ENCODE assay signal across 13 cellular contexts in genomic region chr1:36142121-36142520, GRCh38. TPM values are rescaled to one million over a fixed set of nuclear protein-coding genes. Genes with fewer than 3 reads are reported as not detected.
A peak's percentile ranks its signal among the peaks of the same experiment; 100 is the strongest.
DNase-seq lines count a peak whose midpoint lies in the region; ATAC-seq and TF ChIP-seq lines count a peak whose summit lies in the region.
"Had no signal": no experiment of that assay in that cellular context is flagged by ENCODE, and none has a peak within 500 bp of the region (broad histone marks: within the 10 kb centered on the region; RNA-seq: fewer than 3 reads in every experiment).

No MANE protein-coding gene starts in this region.

- no peaks in the 10 kb centered on the region for H3K9me3 ChIP-seq in thoracic aorta

- no peaks in the 10 kb centered on the region for H3K27me3 ChIP-seq in thoracic aorta (replicated peaks; ENCODE audit: insufficient read depth)

- TF ChIP-seq CTCF in thoracic aorta (IDR thresholded peaks at IDR 0.05) = no peak

- ATAC-seq in thoracic aorta (ENCODE audit: insufficient number of reproducible peaks, low FRiP score, low read depth) (no peak), GM19351 (IDR thresholded peaks at IDR 0.05; ENCODE audit: unreplicated experiment) (no peak)

- peaks cover 48% of the 10 kb centered on the region for H3K4me1 Mint-ChIP-seq in activated naive CD4-positive, alpha-beta T cell treated with anti-CD3 and anti-CD28 coated beads, Interleukin-2, amount 50 U/mL, for 24 hours
- H3K4me1 Mint-ChIP-seq in activated naive CD4-positive, alpha-beta T cell treated with anti-CD3 and anti-CD28 coated beads for 36 hours (ENCODE audit: low read depth) = peaks cover 43% of the 10 kb centered on the region

- intact Hi-C loops in activated naive CD4-positive, alpha-beta T cell treated with anti-CD3 and anti-CD28 coated beads for 36 hours (cut with micrococcal nuclease) = no loop called here
- intact Hi-C loops in posterior cingulate gyrus (cut with DNase I) = no loop called here

- no peaks in the 10 kb centered on the region for H3K36me3 Mint-ChIP-seq in activated naive CD4-positive, alpha-beta T cell treated with anti-CD3 and anti-CD28 coated beads, Interleukin-2, amount 50 U/mL, for 24 hours
- H3K36me3 Mint-ChIP-seq in activated naive CD4-positive, alpha-beta T cell treated with anti-CD3 and anti-CD28 coated beads for 36 hours (ENCODE audit: low read depth) = peaks cover 1% of the 10 kb centered on the region

- no peak overlapping the region for H3K4me3 Mint-ChIP-seq in activated naive CD4-positive, alpha-beta T cell treated with anti-CD3 and anti-CD28 coated beads, Interleukin-2, amount 50 U/mL, for 24 hours
- no peak overlapping the region for H3K4me3 Mint-ChIP-seq in activated naive CD4-positive, alpha-beta T cell treated with anti-CD3 and anti-CD28 coated beads for 36 hours
- H3K4me3 Mint-ChIP-seq: immature natural killer cell had no signal

- peaks cover 18 to 27% of the 10 kb centered on the region in 2 donors for H3K4me1 ChIP-seq in thoracic aorta (ENCODE audit: control insufficient read depth in 1 of 2, low read depth in 2 of 2)

- no peaks in the 10 kb centered on the region for H3K27me3 Mint-ChIP-seq in activated naive CD4-positive, alpha-beta T cell treated with anti-CD3 and anti-CD28 coated beads, Interleukin-2, amount 50 U/mL, for 24 hours
- H3K27me3 Mint-ChIP-seq in activated naive CD4-positive, alpha-beta T cell treated with anti-CD3 and anti-CD28 coated beads for 36 hours (ENCODE audit: low read depth) = no peaks in the 10 kb centered on the region
- H3K27me3 Mint-ChIP-seq: progenitor cell of endocrine pancreas had no signal

- no peaks in the 10 kb centered on the region for H3K9me3 Mint-ChIP-seq in activated naive CD4-positive, alpha-beta T cell treated with anti-CD3 and anti-CD28 coated beads, Interleukin-2, amount 50 U/mL, for 24 hours
- no peaks in the 10 kb centered on the region for H3K9me3 Mint-ChIP-seq in activated naive CD4-positive, alpha-beta T cell treated with anti-CD3 and anti-CD28 coated beads for 36 hours
- H3K9me3 Mint-ChIP-seq: immature natural killer cell had no signal

- CTCF ChIA-PET in activated naive CD4-positive, alpha-beta T cell treated with anti-CD3 and anti-CD28 coated beads for 36 hours (lab: Charles Lee) = interaction anchor here (0.6 to 1.9 kb wide), 3 partner anchors 40 to 47 kb away, joined by 3 to 4 read pairs (median 3); no protein-coding TSS in a partner anchor

- H3K27ac Mint-ChIP-seq in activated naive CD4-positive, alpha-beta T cell treated with anti-CD3 and anti-CD28 coated beads, Interleukin-2, amount 50 U/mL, for 24 hours = peak overlapping the region; percentile 23
- no peak overlapping the region for H3K27ac Mint-ChIP-seq in activated naive CD4-positive, alpha-beta T cell treated with anti-CD3 and anti-CD28 coated beads for 36 hours
- H3K27ac Mint-ChIP-seq: immature natural killer cell had no signal

- H3K4me3 ChIP-seq in thoracic aorta = no peak overlapping the region

- no peak for DNase-seq in activated naive CD4-positive, alpha-beta T cell treated with anti-CD3 and anti-CD28 coated beads for 36 hours
- DNase-seq in NCI-H446 treated with DMSO at 0.1 percent for 48 hours (lab: John Stamatoyannopoulos, UW) (peak; percentile 99), epidermal melanocyte (ENCODE audit: insufficient read length, low spot score) (peak; percentile 63), thoracic aorta (ENCODE audit: low spot score) (no peak), posterior cingulate gyrus (no peak)
- DNase-seq in stimulated activated CD4-positive, alpha-beta T cell treated with anti-CD3 and anti-CD28 coated beads, Interleukin-4, amount 100 ng/mL, for 4 hours = no peak
- DNase-seq: immature natural killer cell; KBM-7; NCI-H2227 treated with DMSO at 0.1 percent for 48 hours; stimulated activated CD4-positive, alpha-beta T cell treated with anti-CD3 and anti-CD28 coated beads, Interleukin-1b, Interleukin-23, amount 100 ng/mL, for 48 hours had no signal

- peak overlapping the region; percentile 4 to 76 for H3K27ac ChIP-seq in thoracic aorta

- peaks cover 24% of the 10 kb centered on the region for H3K36me3 ChIP-seq in thoracic aorta

RNA-seq across cellular contexts. Expression of gene TRAPPC3, which starts 7.2 kb away (rescaled TPM):
- 10 to 100 TPM; 35.9 to 37.6 TPM for total RNA-seq in activated naive CD4-positive, alpha-beta T cell treated with anti-CD3 and anti-CD28 coated beads for 36 hours
- 10 to 100 TPM; 78.5 to 92.3 TPM for total RNA-seq in thoracic aorta

RNA-seq across cellular contexts. Expression of gene MAP7D1, which starts 13.8 kb away (rescaled TPM):
- total RNA-seq in activated naive CD4-positive, alpha-beta T cell treated with anti-CD3 and anti-CD28 coated beads for 36 hours = 100 to 1,000 TPM; 106 TPM
- 100 to 1,000 TPM; 170 to 186 TPM for total RNA-seq in thoracic aorta

RNA-seq across cellular contexts. Expression of gene COL8A2, which starts 17.1 kb away (rescaled TPM):
- under 1 TPM in 1 of 2 experiments, not detected in 1; 0.07 TPM for total RNA-seq in activated naive CD4-positive, alpha-beta T cell treated with anti-CD3 and anti-CD28 coated beads for 36 hours
- 100 to 1,000 TPM in 1 of 2 donors, 10 to 100 TPM in 1; 41.6 to 126 TPM for total RNA-seq in thoracic aorta

RNA-seq across cellular contexts. Expression of gene ADPRS, which starts 53.4 kb away (rescaled TPM):
- total RNA-seq in activated naive CD4-positive, alpha-beta T cell treated with anti-CD3 and anti-CD28 coated beads for 36 hours = 10 to 100 TPM; 23.2 to 24.6 TPM
- 10 to 100 TPM; 34.0 to 34.1 TPM for total RNA-seq in thoracic aorta

RNA-seq across cellular contexts. Expression of gene TEKT2, which starts 58.2 kb away (rescaled TPM):
- total RNA-seq in activated naive CD4-positive, alpha-beta T cell treated with anti-CD3 and anti-CD28 coated beads for 36 hours = not detected
- total RNA-seq in thoracic aorta = not detected

Comparison
In these comparisons a context has a peak if more than half of its experiments do, and no peak if none do; other contexts are left out.
1. DNase-seq: peak in NCI-H446 treated with DMSO at 0.1 percent for 48 hours (single experiment) and epidermal melanocyte (single experiment); none in activated naive CD4-positive, alpha-beta T cell treated with anti-CD3 and anti-CD28 coated beads for 36 hours (single experiment), thoracic aorta (single experiment), stimulated activated CD4-positive, alpha-beta T cell treated with anti-CD3 and anti-CD28 coated beads, Interleukin-4, amount 100 ng/mL, for 4 hours (0 of 2) and posterior cingulate gyrus (0 of 10).
2. RNA of gene COL8A2, which starts 17.1 kb away (total RNA-seq): 41.6 to 126 TPM in thoracic aorta; 0.07 TPM in activated naive CD4-positive, alpha-beta T cell treated with anti-CD3 and anti-CD28 coated beads for 36 hours; every median in the first group is over 10 times any median in the second.